In genomic region chr12:31650927-31651326, GRCh38 we compare ENCODE assay signal across 13 cellular contexts. TPM values are rescaled to one million over a fixed set of nuclear protein-coding genes. Genes with fewer than 3 reads are reported as not detected.
DNase-seq lines count a peak whose midpoint lies in the region; ATAC-seq and TF ChIP-seq lines count a peak whose summit lies in the region.
"Had no signal": no experiment of that assay in that cellular context is flagged by ENCODE, and none has a peak within 500 bp of the region (broad histone marks: within the 10 kb centered on the region; RNA-seq: fewer than 3 reads in every experiment).

No MANE protein-coding gene starts in this region.

- ATAC-seq in T-helper 17 cell: no peak
- ATAC-seq: GM23338 had no signal

- H3K23ac ChIP-seq in neuronal stem cell (ENCODE audit: low read depth, low read length, poor library complexity): no peak overlapping the region

- H3K27ac Mint-ChIP-seq in Calu3 (ENCODE audit: unreplicated experiment) (no peak overlapping the region), T-helper 17 cell (no peak overlapping the region)
- no peak overlapping the region for H3K27ac Mint-ChIP-seq in activated naive CD4-positive, alpha-beta T cell treated with anti-CD3 and anti-CD28 coated beads, Interleukin-2, amount 10 ng/mL, durations not matched to agents 7 days and 5 days
- H3K27ac Mint-ChIP-seq: GM23338 had no signal

- H3K9ac ChIP-seq in neuronal stem cell (ENCODE audit: low read depth, low read length, poor library complexity): no peak overlapping the region

- H3K14ac ChIP-seq in neuronal stem cell (ENCODE audit: low read length): no peak overlapping the region

- H3K27me3 ChIP-seq in MG63 (no peaks in the 10 kb centered on the region), neuronal stem cell (ENCODE audit: control insufficient read depth in 3 of 3, insufficient read depth in 3 of 3, low read depth in 1 of 3, low read length in 3 of 3) (no peaks in the 10 kb centered on the region), ovary (no peaks in the 10 kb centered on the region)

- H3K27ac ChIP-seq in neuronal stem cell (replicated peaks; ENCODE audit: low read length): no peak overlapping the region
- no peak overlapping the region for H3K27ac ChIP-seq in ovary
- H3K27ac ChIP-seq: PC-9 had no signal

- H3K9me3 ChIP-seq in MG63 (no peaks in the 10 kb centered on the region), neuronal stem cell (replicated peaks in 1 of 2; ENCODE audit: control insufficient read depth in 2 of 2, insufficient read depth in 1 of 2, low read depth in 1 of 2, low read length in 2 of 2) (no peaks in the 10 kb centered on the region), T-helper 17 cell (ENCODE audit: control insufficient read depth, low read length, poor library complexity, severe bottlenecking) (no peaks in the 10 kb centered on the region), ovary (no peaks in the 10 kb centered on the region)

- H3K4me1 ChIP-seq in neuronal stem cell (ENCODE audit: control insufficient read depth in 2 of 2, insufficient read depth in 1 of 2, low read depth in 1 of 2, low read length in 2 of 2) (peaks cover 0 to 5% of the 10 kb centered on the region in 2 donors), ovary (ENCODE audit: insufficient read depth) (peaks cover 9% of the 10 kb centered on the region)

- no peak overlapping the region for H2AK5ac ChIP-seq in neuronal stem cell (ENCODE audit: low read depth, low read length)

- no peak overlapping the region for H3K4ac ChIP-seq in neuronal stem cell (ENCODE audit: low read length)

- DNase-seq in Calu3: peak; percentile 30
- no peak for DNase-seq in MG63
- DNase-seq in epithelial cell of esophagus (ENCODE audit: low read depth): peak; percentile 9
- DNase-seq in neuronal stem cell (ENCODE audit: low spot score): no peak
- no peak for DNase-seq in T-helper 17 cell
- DNase-seq in activated naive CD4-positive, alpha-beta T cell treated with anti-CD3 and anti-CD28 coated beads, Interleukin-2, amount 10 ng/mL, durations not matched to agents 7 days and 5 days: no peak
- DNase-seq in ovary: no peak
- no peak for DNase-seq in hepatic stellate cell (ENCODE audit: low spot score)
- DNase-seq: anterior cingulate cortex, NCI-H187, PC-9 had no signal

- peak overlapping the region; percentile 41 for H2AFZ ChIP-seq in neuronal stem cell (ENCODE audit: low read length)
- H2AFZ ChIP-seq: GM23338, PC-9 had no signal

- H3K27me3 Mint-ChIP-seq in Calu3 (ENCODE audit: unreplicated experiment) (no peaks in the 10 kb centered on the region), T-helper 17 cell (peaks cover 8% of the 10 kb centered on the region)
- H3K27me3 Mint-ChIP-seq in activated naive CD4-positive, alpha-beta T cell treated with anti-CD3 and anti-CD28 coated beads, Interleukin-2, amount 10 ng/mL, durations not matched to agents 7 days and 5 days: peaks cover 7% of the 10 kb centered on the region

- H2BK120ac ChIP-seq in neuronal stem cell (ENCODE audit: low read depth, low read length): no peak overlapping the region

- H3K9me3 Mint-ChIP-seq in Calu3 (ENCODE audit: low read depth, unreplicated experiment): no peaks in the 10 kb centered on the region
- H3K9me3 Mint-ChIP-seq in activated naive CD4-positive, alpha-beta T cell treated with anti-CD3 and anti-CD28 coated beads, Interleukin-2, amount 10 ng/mL, durations not matched to agents 7 days and 5 days: no peaks in the 10 kb centered on the region
- H3K9me3 Mint-ChIP-seq: GM23338, neural crest cell had no signal

- H3K4me3 Mint-ChIP-seq in Calu3 (ENCODE audit: low read depth, unreplicated experiment): no peak overlapping the region
- no peak overlapping the region for H3K4me3 Mint-ChIP-seq in T-helper 17 cell
- H3K4me3 Mint-ChIP-seq in activated naive CD4-positive, alpha-beta T cell treated with anti-CD3 and anti-CD28 coated beads, Interleukin-2, amount 10 ng/mL, durations not matched to agents 7 days and 5 days: no peak overlapping the region
- H3K4me3 Mint-ChIP-seq: GM23338, neural crest cell had no signal

- WGBS in neuronal stem cell (ENCODE audit: extremely low coverage in 2 of 2, insufficient read length in 2 of 2, insufficient replicate concordance in 1 of 2), 2 donors: no CpG with 5 or more reads among the region's 5 CpGs
- 73 to 82% (median 75%) methylated on average over 5 of the region's 5 CpGs for WGBS in ovary, 3 donors

- CTCF ChIA-PET in Calu3 (lab: Charles Lee): no interaction called here
- CTCF ChIA-PET in activated naive CD4-positive, alpha-beta T cell treated with anti-CD3 and anti-CD28 coated beads, Interleukin-2, amount 10 ng/mL, durations not matched to agents 7 days and 5 days (lab: Charles Lee): no interaction called here

- no peak for TF ChIP-seq EP300 in ovary (IDR thresholded peaks at IDR 0.05)

- no peak overlapping the region for H2BK5ac ChIP-seq in neuronal stem cell (ENCODE audit: low read length)

- H3K4me3 ChIP-seq in MG63 (peak overlapping the region; percentile 57), epithelial cell of esophagus (ENCODE audit: low read length) (no peak overlapping the region), neuronal stem cell (ENCODE audit: low read length in 2 of 2) (no peak overlapping the region), ovary (no peak overlapping the region)
- H3K4me3 ChIP-seq: GM23338, PC-9 had no signal

- peaks cover 30% of the 10 kb centered on the region for H3K4me1 Mint-ChIP-seq in Calu3 (ENCODE audit: low read depth, unreplicated experiment)
- H3K4me1 Mint-ChIP-seq in T-helper 17 cell: peaks cover 18% of the 10 kb centered on the region
- H3K4me1 Mint-ChIP-seq in activated naive CD4-positive, alpha-beta T cell treated with anti-CD3 and anti-CD28 coated beads, Interleukin-2, amount 10 ng/mL, durations not matched to agents 7 days and 5 days: peaks cover 14% of the 10 kb centered on the region

- intact Hi-C loops in Calu3 (cut with micrococcal nuclease; ENCODE audit: unreplicated experiment): loop anchor here (10.0 kb wide), 1 partner anchor 414 kb away; no protein-coding TSS in a partner anchor
- intact Hi-C loops in ovary (cut with DNase I): loop anchor here in 3 of 4 donors (5.0 to 10.0 kb wide), 5 partner anchors 304 to 1244 kb away; partner anchors contain the start of genes DNM1L (in 2 of the 3), PKP2 (in 1 of the 3) and RESF1 (in 1 of the 3)

- H4K91ac ChIP-seq in neuronal stem cell (ENCODE audit: low read depth, low read length, poor library complexity): no peak overlapping the region

- no peak overlapping the region for H3K4me2 ChIP-seq in neuronal stem cell (ENCODE audit: insufficient read depth, low read length, poor library complexity, severe bottlenecking)
- H3K4me2 ChIP-seq: GM23338, PC-9 had no signal

- H3K36me3 ChIP-seq in MG63: no peaks in the 10 kb centered on the region; the same call in 1 of the 2 replicates
- H3K36me3 ChIP-seq in neuronal stem cell (replicated peaks in 1 of 2; ENCODE audit: control insufficient read depth in 2 of 2, insufficient read depth in 2 of 2, low read length in 2 of 2): no peaks in the 10 kb centered on the region
- H3K36me3 ChIP-seq in ovary: no peaks in the 10 kb centered on the region

- TF ChIP-seq POLR2A in ovary (IDR thresholded peaks at IDR 0.05): no peak

- no peak overlapping the region for H4K8ac ChIP-seq in neuronal stem cell (ENCODE audit: low read depth, low read length)

- no peak overlapping the region for H3K18ac ChIP-seq in neuronal stem cell (ENCODE audit: low read length)

- H2BK12ac ChIP-seq in neuronal stem cell (ENCODE audit: low read length): no peak overlapping the region

- BruUV-seq in Calu3 (replicated peaks; lab: Mats Ljungman, UMichigan): no TSS peak

- H3K36me3 Mint-ChIP-seq in Calu3 (ENCODE audit: insufficient read depth, unreplicated experiment): no peaks in the 10 kb centered on the region
- H3K36me3 Mint-ChIP-seq in T-helper 17 cell (ENCODE audit: low read depth): peaks cover 5% of the 10 kb centered on the region
- H3K36me3 Mint-ChIP-seq in activated naive CD4-positive, alpha-beta T cell treated with anti-CD3 and anti-CD28 coated beads, Interleukin-2, amount 10 ng/mL, durations not matched to agents 7 days and 5 days: no peaks in the 10 kb centered on the region

- TF ChIP-seq CTCF in Calu3 (IDR thresholded peaks at IDR 0.05; ENCODE audit: unreplicated experiment) (no peak), epithelial cell of esophagus (IDR thresholded peaks at IDR 0.05; ENCODE audit: insufficient read depth, low read depth, low read length, missing control alignments) (no peak), ovary (IDR thresholded peaks at IDR 0.05) (no peak)

- no peaks in the 10 kb centered on the region for H3K79me1 ChIP-seq in neuronal stem cell (ENCODE audit: low read depth, low read length)

- H2BK15ac ChIP-seq in neuronal stem cell (ENCODE audit: low read length): no peak overlapping the region

RNA-seq across cellular contexts. Expression of gene ETFBKMT, which starts 8.6 kb away (rescaled TPM):
- total RNA-seq in Calu3 (2022) (2.2 and 2.3 TPM in 2 replicates), T-helper 17 cell (1 to 10 TPM; 1.2 to 1.9 TPM), ovary (1 to 10 TPM; 2.5 to 8.2 (median 6.2) TPM)
- total RNA-seq in MG63 (2014; rRNA removed; shearing (Covaris generic); ENCODE audit: low replicate concordance): 4.8 and 20.9 TPM in 2 replicates
- 0.81 TPM for polyA plus RNA-seq in neuronal stem cell (2013, experiment 1 of 2)
- 0.65 TPM for polyA plus RNA-seq in neuronal stem cell (2013, experiment 2 of 2)
- 1 to 10 TPM; 2.9 to 3.2 TPM for polyA plus RNA-seq in ovary

RNA-seq across cellular contexts. Expression of gene DENND5B, which starts 60.0 kb away (rescaled TPM):
- total RNA-seq in Calu3 (2022): 8.0 and 10.2 TPM in 2 replicates
- total RNA-seq in MG63 (2014; rRNA removed; shearing (Covaris generic); ENCODE audit: low replicate concordance): 8.7 and 14.5 TPM in 2 replicates
- polyA plus RNA-seq in neuronal stem cell (2013, experiment 1 of 2): 24.4 TPM
- 25.9 TPM for polyA plus RNA-seq in neuronal stem cell (2013, experiment 2 of 2)
- under 1 TPM; 0.26 to 0.94 TPM for total RNA-seq in T-helper 17 cell
- total RNA-seq in ovary: 10 to 100 TPM; 29.3 to 70.7 (median 57.2) TPM
- 10 to 100 TPM; 13.9 to 18.7 TPM for polyA plus RNA-seq in ovary

Comparison
In these comparisons a context has a peak if more than half of its experiments do, and no peak if none do; other contexts are left out.
1. DNase-seq: peak in Calu3 (single experiment) and epithelial cell of esophagus (single experiment); none in MG63 (single experiment), neuronal stem cell (single experiment), T-helper 17 cell (0 of 3), activated naive CD4-positive, alpha-beta T cell treated with anti-CD3 and anti-CD28 coated beads, Interleukin-2, amount 10 ng/mL, durations not matched to agents 7 days and 5 days (single experiment), ovary (0 of 5) and hepatic stellate cell (single experiment).